In genomic region chr10:27241640-27242472, GRCh38 we compare ENCODE assay signal across 8 cellular contexts. TPM values are rescaled to one million over a fixed set of nuclear protein-coding genes. Genes with fewer than 3 reads are reported as not detected.
A peak's percentile ranks its signal among the peaks of the same experiment; 100 is the strongest.
DNase-seq lines count a peak whose midpoint lies in the region; ATAC-seq and TF ChIP-seq lines count a peak whose summit lies in the region.

No MANE protein-coding gene starts in this region.

- ATAC-seq in HG02840 (IDR thresholded peaks at IDR 0.05; ENCODE audit: low FRiP score, unreplicated experiment) (peak; percentile 70), left cardiac atrium (peak; percentile 89 to 92)

- H3K9me3 Mint-ChIP-seq in progenitor cell of endocrine pancreas (ENCODE audit: low read depth), result no peaks in the 10 kb centered on the region

- no peaks in the 10 kb centered on the region for H3K27me3 ChIP-seq in adrenal gland

- TF ChIP-seq CTCF in GM13976 (IDR thresholded peaks at IDR 0.05; ENCODE audit: borderline replicate concordance, control extremely low read depth, extremely low read depth, insufficient read depth, missing control alignments) (peak; percentile 23), adrenal gland (IDR thresholded peaks at IDR 0.05) (peak in 5 of 6 experiments; percentile 13 to 64 (median 57)), progenitor cell of endocrine pancreas (IDR thresholded peaks at IDR 0.05; ENCODE audit: unreplicated experiment) (peak; percentile 38)

- H3K4me3 ChIP-seq in adrenal gland, result peak overlapping the region in 3 of 4 donors; percentile 59 to 78 (median 76)
- peak overlapping the region; percentile 72 for H3K4me3 ChIP-seq in urinary bladder (ENCODE audit: low read depth, low read length)

- DNase-seq in GM13976 (ENCODE audit: low spot score) (peak; percentile 88), NCI-H1417 treated with DMSO at 0.1 percent for 48 hours (lab: John Stamatoyannopoulos, UW) (peak; percentile 5), T follicular helper cell (ENCODE audit: low read depth) (peak; percentile 75), adrenal gland (peak; percentile 92 to 95 (median 93)), left cardiac atrium (peak; percentile 93), progenitor cell of endocrine pancreas (ENCODE audit: low spot score, unreplicated experiment) (peak; percentile 82)

- peak; percentile 90 to 98 for TF ChIP-seq POLR2A in adrenal gland (IDR thresholded peaks at IDR 0.05)

- H3K36me3 ChIP-seq in adrenal gland (replicated peaks in 1 of 2) (no peaks in the 10 kb centered on the region), urinary bladder (ENCODE audit: insufficient read depth) (no peaks in the 10 kb centered on the region)

- peak overlapping the region; percentile 82 for H3K4me3 Mint-ChIP-seq in progenitor cell of endocrine pancreas (ENCODE audit: low read depth)

- in situ Hi-C loops in GM13976 (cut with MboI; ENCODE audit: low sequenced_read_pairs, unreplicated experiment), result loop anchor here (10.0 kb wide), 1 partner anchor 113 kb away; no protein-coding TSS in a partner anchor

- H3K27ac Mint-ChIP-seq in progenitor cell of endocrine pancreas, result peak overlapping the region; percentile 99

- H3K9me3 ChIP-seq in adrenal gland (replicated peaks in 1 of 3), result no peaks in the 10 kb centered on the region

- WGBS in adrenal gland, 4 donors, result 0 to 1% (median 1%) methylated on average over 22 to 59 of the region's 59 CpGs
- WGBS in urinary bladder, result 2% methylated on average over 59 of the region's 59 CpGs

- intact Hi-C loops in adrenal gland (cut with DNase I), result no loop called here
- intact Hi-C loops in left cardiac atrium (cut with DNase I), result no loop called here

- H3K36me3 Mint-ChIP-seq in progenitor cell of endocrine pancreas (ENCODE audit: insufficient read depth), result no peaks in the 10 kb centered on the region

- H3K4me1 Mint-ChIP-seq in progenitor cell of endocrine pancreas (ENCODE audit: low read depth), result peaks cover 13% of the 10 kb centered on the region

- peak overlapping the region; percentile 86 to 98 (median 97) for H3K27ac ChIP-seq in adrenal gland
- H3K27ac ChIP-seq in urinary bladder (ENCODE audit: low read depth), result peak overlapping the region; percentile 99

- H3K27me3 Mint-ChIP-seq in progenitor cell of endocrine pancreas, result no peaks in the 10 kb centered on the region

- H3K4me1 ChIP-seq in adrenal gland (replicated peaks in 1 of 2) (peaks cover 15 to 36% of the 10 kb centered on the region in 2 donors), urinary bladder (ENCODE audit: insufficient read depth) (no peaks in the 10 kb centered on the region)

RNA-seq across cellular contexts. Expression of gene ACBD5, which starts 1.3 kb away (rescaled TPM):
- total RNA-seq in adrenal gland, result 10 to 100 TPM; 35.6 to 61.9 (median 45.7) TPM
- polyA plus RNA-seq in adrenal gland, result 10 to 100 TPM; 10.4 to 50.9 (median 18.0) TPM
- 10 to 100 TPM; 34.9 to 36.1 TPM for total RNA-seq in left cardiac atrium
- 19.7 and 21.3 TPM in 2 replicates for total RNA-seq in progenitor cell of endocrine pancreas
- 24.9 TPM for total RNA-seq in urinary bladder
- polyA plus RNA-seq in urinary bladder, result 12.7 TPM

Comparison
In these comparisons a context has a peak if more than half of its experiments do, and no peak if none do; other contexts are left out.
1. Peak in every context shown above with its lines: DNase-seq, ATAC-seq, H3K4me3 ChIP-seq and H3K27ac ChIP-seq.
2. DNase-seq: peak in every context shown above with its lines; median percentile 93 in adrenal gland; 93 in left cardiac atrium; 88 in GM13976; 82 in progenitor cell of endocrine pancreas; 75 in T follicular helper cell; 5 in NCI-H1417 treated with DMSO at 0.1 percent for 48 hours.